1 cellular context compared by ENCODE assay signal in genomic region chr3:51580418-51580817, GRCh38.
TF ChIP-seq lines count a peak whose summit lies in the region.

No MANE protein-coding gene starts in this region.

TF ChIP-seq in WTC11, 78 proteins besides CTCF, POLR2A, EP300 and RAD21 (continued from another document):
- no peak for TF ChIP-seq ATF6 (CRISPR knock-in tag; IDR thresholded peaks at IDR 0.05)
